8 cellular contexts compared by ENCODE assay signal in genomic region chr15:78565097-78565950, GRCh38. TPM values are rescaled to one million over a fixed set of nuclear protein-coding genes. Genes with fewer than 3 reads are reported as not detected.
DNase-seq lines count a peak whose midpoint lies in the region; ATAC-seq and TF ChIP-seq lines count a peak whose summit lies in the region.

CHRNA5 (plus strand) TSS chr15:78565520; CDS start chr15:78565720, 200 bp downstream.

- no peaks in the 10 kb centered on the region for H4K20me1 ChIP-seq in OCI-LY1 (ENCODE audit: insufficient read depth, low read length)

- peak; percentile 66 for ATAC-seq in GM21367 (IDR thresholded peaks at IDR 0.05; ENCODE audit: unreplicated experiment)
- peak; percentile 95 for ATAC-seq in esophagus mucosa
- ATAC-seq in natural killer cell treated with Interleukin-12 subunit alpha and Interleukin-12 subunit beta and Interleukin-15 and Interleukin-18, amount 100 ng/mL, for 72 hours, result peak; percentile 94 to 96

- H3K79me2 ChIP-seq in OCI-LY1 (ENCODE audit: insufficient read depth, low read length), result no peaks in the 10 kb centered on the region

- H3K4me2 ChIP-seq in OCI-LY1 (ENCODE audit: low read length), result peak within 1 kb of the TSS; percentile 63

- H3K27me3 ChIP-seq in OCI-LY1 (ENCODE audit: insufficient read depth, low read length), result no peaks in the 10 kb centered on the region; the same call in 1 of the 2 replicates

- no peaks in the 10 kb centered on the region for H3F3A ChIP-seq in OCI-LY1 (ENCODE audit: insufficient read depth, low read length)

- no peak within 1 kb of the TSS for H3K27ac ChIP-seq in OCI-LY1 (ENCODE audit: low read depth, low read length, poor library complexity, severe bottlenecking)

- peak within 1 kb of the TSS; percentile 77 for H3K4me3 Mint-ChIP-seq in natural killer cell treated with Interleukin-12 subunit alpha and Interleukin-12 subunit beta and Interleukin-15 and Interleukin-18, amount 100 ng/mL, for 72 hours
- H3K4me3 Mint-ChIP-seq in stimulated activated naive CD8-positive, alpha-beta T cell treated with anti-CD3 and anti-CD28 coated beads, Interleukin-15, Interleukin-2, amounts not matched to agents 100 ng/mL and 50 ng/mL, for 24 hours, result peak within 1 kb of the TSS; percentile 89

- no peaks in the 10 kb centered on the region for H3K9me2 ChIP-seq in OCI-LY1 (ENCODE audit: low read depth, low read length)

- H3K36me3 ChIP-seq in OCI-LY1 (ENCODE audit: insufficient read depth, low read length), result no peaks in the 10 kb centered on the region

- H3K36me3 Mint-ChIP-seq in natural killer cell treated with Interleukin-12 subunit alpha and Interleukin-12 subunit beta and Interleukin-15 and Interleukin-18, amount 100 ng/mL, for 72 hours, result no peaks in the 10 kb centered on the region
- H3K36me3 Mint-ChIP-seq in stimulated activated naive CD8-positive, alpha-beta T cell treated with anti-CD3 and anti-CD28 coated beads, Interleukin-15, Interleukin-2, amounts not matched to agents 100 ng/mL and 50 ng/mL, for 24 hours (ENCODE audit: low read depth), result no peaks in the 10 kb centered on the region

- H3K27ac Mint-ChIP-seq in natural killer cell treated with Interleukin-12 subunit alpha and Interleukin-12 subunit beta and Interleukin-15 and Interleukin-18, amount 100 ng/mL, for 72 hours, result peak within 1 kb of the TSS; percentile 23 to 47
- H3K27ac Mint-ChIP-seq in stimulated activated naive CD8-positive, alpha-beta T cell treated with anti-CD3 and anti-CD28 coated beads, Interleukin-15, Interleukin-2, amounts not matched to agents 100 ng/mL and 50 ng/mL, for 24 hours, result peak within 1 kb of the TSS; percentile 26

- no peaks in the 10 kb centered on the region for H3K9me3 Mint-ChIP-seq in natural killer cell treated with Interleukin-12 subunit alpha and Interleukin-12 subunit beta and Interleukin-15 and Interleukin-18, amount 100 ng/mL, for 72 hours
- H3K9me3 Mint-ChIP-seq in stimulated activated naive CD8-positive, alpha-beta T cell treated with anti-CD3 and anti-CD28 coated beads, Interleukin-15, Interleukin-2, amounts not matched to agents 100 ng/mL and 50 ng/mL, for 24 hours, result no peaks in the 10 kb centered on the region

- H3K4me3 ChIP-seq in OCI-LY1 (ENCODE audit: low read depth, low read length, poor library complexity, severe bottlenecking), result peak within 1 kb of the TSS; percentile 61

- no peak within 1 kb of the TSS for H2AFZ ChIP-seq in OCI-LY1 (ENCODE audit: low read length)

- no peaks in the 10 kb centered on the region for H3K9me3 ChIP-seq in OCI-LY1 (ENCODE audit: low read length)

- H3K9ac ChIP-seq in OCI-LY1 (ENCODE audit: low read length), result peak within 1 kb of the TSS; percentile 44; the same call in 1 of the 2 replicates

- H3K27me3 Mint-ChIP-seq in natural killer cell treated with Interleukin-12 subunit alpha and Interleukin-12 subunit beta and Interleukin-15 and Interleukin-18, amount 100 ng/mL, for 72 hours, result peaks cover 14% of the 10 kb centered on the region in 2 donors
- H3K27me3 Mint-ChIP-seq in stimulated activated naive CD8-positive, alpha-beta T cell treated with anti-CD3 and anti-CD28 coated beads, Interleukin-15, Interleukin-2, amounts not matched to agents 100 ng/mL and 50 ng/mL, for 24 hours, result peaks cover 36% of the 10 kb centered on the region

- peaks cover 15 to 23% of the 10 kb centered on the region in 2 donors for H3K4me1 Mint-ChIP-seq in natural killer cell treated with Interleukin-12 subunit alpha and Interleukin-12 subunit beta and Interleukin-15 and Interleukin-18, amount 100 ng/mL, for 72 hours (ENCODE audit: low read depth in 2 of 2)
- peaks cover 25% of the 10 kb centered on the region for H3K4me1 Mint-ChIP-seq in stimulated activated naive CD8-positive, alpha-beta T cell treated with anti-CD3 and anti-CD28 coated beads, Interleukin-15, Interleukin-2, amounts not matched to agents 100 ng/mL and 50 ng/mL, for 24 hours (ENCODE audit: low read depth)

- TF ChIP-seq CTCF in OCI-LY1 (IDR thresholded peaks at IDR 0.05; ENCODE audit: low read length), result no peak

- H3K4me1 ChIP-seq in OCI-LY1 (ENCODE audit: insufficient read depth, low read length, severe bottlenecking), result peaks cover 19% of the 10 kb centered on the region

- DNase-seq in CMK (ENCODE audit: low read depth), result peak; percentile 83
- peak; percentile 91 for DNase-seq in HuH-7 (ENCODE audit: low spot score)
- peak; percentile 74 for DNase-seq in activated T-cell treated with anti-CD3 and anti-CD28 coated beads for 24 hours (ENCODE audit: low read depth)
- peak; percentile 86 for DNase-seq in natural killer cell treated with Interleukin-12 subunit alpha and Interleukin-12 subunit beta and Interleukin-15 and Interleukin-18, amount 100 ng/mL, for 72 hours (ENCODE audit: low spot score)

RNA-seq across cellular contexts. Expression of gene CHRNA5, which starts in this region (rescaled TPM):
- 4.3 TPM for total RNA-seq in esophagus mucosa
- 1 to 10 TPM; 4.4 to 9.0 TPM for total RNA-seq in natural killer cell treated with Interleukin-12 subunit alpha and Interleukin-12 subunit beta and Interleukin-15 and Interleukin-18, amount 100 ng/mL, for 72 hours
